ENCODE assay signal across 15 cellular contexts in the genomic region with DNA sequence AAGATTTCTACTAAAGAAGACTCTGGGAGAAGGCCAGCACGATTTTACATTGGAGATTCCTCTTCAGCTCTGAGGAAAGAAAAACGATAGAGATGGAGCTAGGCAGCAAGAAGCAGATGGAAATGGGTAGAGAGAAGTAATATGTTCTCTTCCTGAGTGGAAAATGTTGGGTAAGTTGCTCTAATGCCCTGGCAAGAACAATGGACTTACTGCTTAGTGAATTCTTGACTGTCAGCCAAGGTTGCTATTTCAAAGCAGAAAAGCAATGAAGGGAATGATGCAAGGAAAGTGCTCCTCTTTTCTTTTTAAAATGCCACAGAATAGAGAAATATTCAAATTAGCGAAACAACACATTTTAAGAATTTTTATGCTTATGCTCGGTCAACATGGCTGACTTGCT. TPM values are rescaled to one million over a fixed set of nuclear protein-coding genes. Genes with fewer than 3 reads are reported as not detected.
DNase-seq lines count a peak whose midpoint lies in the region; ATAC-seq and TF ChIP-seq lines count a peak whose summit lies in the region.
"Had no signal": no experiment of that assay in that cellular context is flagged by ENCODE, and none has a peak within 500 bp of the region (broad histone marks: within the 10 kb centered on the region; RNA-seq: fewer than 3 reads in every experiment).

No MANE protein-coding gene starts in this region.

- H3K27me3 ChIP-seq in GM23248 (replicated peaks; ENCODE audit: insufficient read depth) (no peaks in the 10 kb centered on the region), esophagus muscularis mucosa (no peaks in the 10 kb centered on the region), testis (no peaks in the 10 kb centered on the region), Caco-2 (replicated peaks; ENCODE audit: control insufficient read depth, insufficient read depth, low read length) (no peaks in the 10 kb centered on the region)
- H3K27me3 ChIP-seq: colonic mucosa had no signal

- H3K9me3 ChIP-seq in GM23248 (ENCODE audit: low read depth) (no peaks in the 10 kb centered on the region), esophagus muscularis mucosa (no peaks in the 10 kb centered on the region), testis (no peaks in the 10 kb centered on the region), Caco-2 (no peaks in the 10 kb centered on the region; the same call in none of the 2 replicates)
- H3K9me3 ChIP-seq: colonic mucosa, thoracic aorta had no signal

- DNase-seq in GM23248: peak; percentile 87
- peak; percentile 86 for DNase-seq in fibroblast of peridontal ligament (ENCODE audit: extremely low read depth)
- DNase-seq in pulmonary artery endothelial cell (ENCODE audit: low read depth, low spot score): peak; percentile 55
- no peak for DNase-seq in esophagus muscularis mucosa (ENCODE audit: extremely low spot score)
- no peak for DNase-seq in testis
- DNase-seq in Caco-2: no peak
- DNase-seq: activated CD8-positive, alpha-beta T cell treated with anti-CD3 and anti-CD28 coated beads, Interleukin-2, amount 10 ng/mL, durations not matched to agents 7 days and 5 days; activated naive CD4-positive, alpha-beta T cell; colonic mucosa; H9; NCI-H2081 treated with DMSO at 0.1 percent for 48 hours had no signal

- no peak for TF ChIP-seq POLR2A in esophagus muscularis mucosa (IDR thresholded peaks at IDR 0.05; ENCODE audit: low read depth)
- no peak for TF ChIP-seq POLR2A in testis (IDR thresholded peaks at IDR 0.05)

- WGBS in GM23248 (ENCODE audit: low coverage in 1 of 2, low lambda C conversion rate in 2 of 2, missing lambda C conversion rate in 2 of 2), 2 experiments: 31% methylated on average over 4 of the region's 4 CpGs
- WGBS in esophagus muscularis mucosa: 59% methylated on average over 4 of the region's 4 CpGs
- WGBS in testis, 2 donors: 63 to 74% methylated on average over 4 of the region's 4 CpGs

- no TSS peak for BruUV-seq in Caco-2 (replicated peaks; lab: Mats Ljungman, UMichigan)

- no peaks in the 10 kb centered on the region for H3K36me3 Mint-ChIP-seq in Caco-2 (ENCODE audit: insufficient read depth, unreplicated experiment)

- H3K9me2 ChIP-seq in GM23248 (ENCODE audit: insufficient read depth): no peaks in the 10 kb centered on the region

- no peaks in the 10 kb centered on the region for H3K27me3 Mint-ChIP-seq in Caco-2 (ENCODE audit: insufficient read depth, unreplicated experiment)

- H3K9ac ChIP-seq in GM23248: no peak overlapping the region

- H3K4me2 ChIP-seq in GM23248 (ENCODE audit: unreplicated experiment): peak overlapping the region; percentile 20

- ATAC-seq in SK-N-SH treated with all-trans-retinoic acid at 6 μM for 48 hours (peak; percentile 73), HG02885 (IDR thresholded peaks at IDR 0.05; ENCODE audit: poor library complexity, unreplicated experiment) (no peak)
- ATAC-seq: activated CD8-positive, alpha-beta T cell treated with anti-CD3 and anti-CD28 coated beads, Interleukin-2, amount 10 ng/mL, durations not matched to agents 7 days and 5 days; K562 had no signal

- TF ChIP-seq EP300 in esophagus muscularis mucosa (IDR thresholded peaks at IDR 0.05): no peak

- peaks cover 10% of the 10 kb centered on the region for H3F3A ChIP-seq in GM23248 (ENCODE audit: insufficient read depth)

- H3K4me1 Mint-ChIP-seq in Caco-2 (ENCODE audit: low read depth, unreplicated experiment): peaks cover 24% of the 10 kb centered on the region
- H3K4me1 Mint-ChIP-seq: H9 had no signal

- H2AFZ ChIP-seq in GM23248: peak overlapping the region; percentile 12; the same call in 1 of the 2 replicates

- no peak overlapping the region for H3K27ac Mint-ChIP-seq in Caco-2 (ENCODE audit: unreplicated experiment)
- H3K27ac Mint-ChIP-seq: activated CD8-positive, alpha-beta T cell treated with anti-CD3 and anti-CD28 coated beads, Interleukin-2, amount 10 ng/mL, durations not matched to agents 7 days and 5 days; H9 had no signal

- H3K27ac ChIP-seq in GM23248: peak overlapping the region; percentile 39
- peak overlapping the region in 1 of 4 donors; percentile 37 for H3K27ac ChIP-seq in esophagus muscularis mucosa (replicated peaks in 1 of 4)
- no peak overlapping the region for H3K27ac ChIP-seq in testis
- H3K27ac ChIP-seq: colonic mucosa, thoracic aorta had no signal

- CTCF ChIA-PET in Caco-2 (lab: Charles Lee): no interaction called here

- H3K4me3 ChIP-seq in GM23248 (0 out of 2 replicates have a peak overlapping the region, but pooled peaks have one; percentile 3), esophagus muscularis mucosa (no peak overlapping the region), testis (no peak overlapping the region), Caco-2 (ENCODE audit: low read depth, low read length) (no peak overlapping the region)
- H3K4me3 ChIP-seq: colonic mucosa, K562, thoracic aorta had no signal

- no peaks in the 10 kb centered on the region for H4K20me1 ChIP-seq in GM23248 (ENCODE audit: insufficient read depth)

- in situ Hi-C loops in GM23248 (cut with MboI): no loop called here

- H3K36me3 ChIP-seq in GM23248 (ENCODE audit: low read depth) (no peaks in the 10 kb centered on the region), esophagus muscularis mucosa (no peaks in the 10 kb centered on the region), testis (ENCODE audit: low read depth, missing control alignments) (no peaks in the 10 kb centered on the region), Caco-2 (ENCODE audit: control insufficient read depth, insufficient read depth, low read length) (no peaks in the 10 kb centered on the region)
- H3K36me3 ChIP-seq: colonic mucosa, thoracic aorta had no signal

- no peaks in the 10 kb centered on the region for H3K79me2 ChIP-seq in GM23248 (ENCODE audit: insufficient read depth)

- no peak for TF ChIP-seq CTCF in esophagus muscularis mucosa (IDR thresholded peaks at IDR 0.05)
- TF ChIP-seq CTCF in testis (IDR thresholded peaks at IDR 0.05): no peak
- no peak for TF ChIP-seq CTCF in Caco-2 (IDR thresholded peaks at IDR 0.05; ENCODE audit: insufficient read depth in 1 of 2, low read depth in 1 of 2, low read length in 1 of 2, severe bottlenecking in 1 of 2, unreplicated experiment in 1 of 2)

- peaks cover 14% of the 10 kb centered on the region for H3K9me3 Mint-ChIP-seq in Caco-2 (ENCODE audit: unreplicated experiment)

- H3K4me1 ChIP-seq in GM23248 (ENCODE audit: insufficient read depth) (peaks cover 17% of the 10 kb centered on the region), esophagus muscularis mucosa (peaks cover 0 to 10% (median 7%) of the 10 kb centered on the region in 4 donors), testis (no peaks in the 10 kb centered on the region), Caco-2 (peaks cover 15% of the 10 kb centered on the region)
- H3K4me1 ChIP-seq: colonic mucosa had no signal

- intact Hi-C loops in esophagus muscularis mucosa (cut with DNase I) (no loop called here), testis (cut with DNase I; ENCODE audit: low total_unique reads) (no loop called here), Caco-2 (cut with micrococcal nuclease; ENCODE audit: unreplicated experiment) (no loop called here)

- POLR2A ChIA-PET in Caco-2 (lab: Charles Lee): no interaction called here

- H3K4me3 Mint-ChIP-seq in Caco-2 (ENCODE audit: unreplicated experiment): no peak overlapping the region
- H3K4me3 Mint-ChIP-seq: activated CD8-positive, alpha-beta T cell treated with anti-CD3 and anti-CD28 coated beads, Interleukin-2, amount 10 ng/mL, durations not matched to agents 7 days and 5 days; H9 had no signal

TF ChIP-seq in SK-N-SH treated with all-trans-retinoic acid at 6 μM for 48 hours, 23 proteins besides CTCF, POLR2A, EP300 and RAD21:
- TF ChIP-seq TOX (CRISPR knock-in tag; IDR thresholded peaks at IDR 0.05; ENCODE audit: borderline replicate concordance): no peak
- TF ChIP-seq, protein P1, sequence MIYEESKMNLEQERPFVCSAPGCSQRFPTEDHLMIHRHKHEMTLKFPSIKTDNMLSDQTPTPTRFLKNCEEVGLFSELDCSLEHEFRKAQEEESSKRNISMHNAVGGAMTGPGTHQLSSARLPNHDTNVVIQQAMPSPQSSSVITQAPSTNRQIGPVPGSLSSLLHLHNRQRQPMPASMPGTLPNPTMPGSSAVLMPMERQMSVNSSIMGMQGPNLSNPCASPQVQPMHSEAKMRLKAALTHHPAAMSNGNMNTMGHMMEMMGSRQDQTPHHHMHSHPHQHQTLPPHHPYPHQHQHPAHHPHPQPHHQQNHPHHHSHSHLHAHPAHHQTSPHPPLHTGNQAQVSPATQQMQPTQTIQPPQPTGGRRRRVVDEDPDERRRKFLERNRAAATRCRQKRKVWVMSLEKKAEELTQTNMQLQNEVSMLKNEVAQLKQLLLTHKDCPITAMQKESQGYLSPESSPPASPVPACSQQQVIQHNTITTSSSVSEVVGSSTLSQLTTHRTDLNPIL (CRISPR knock-in tag; IDR thresholded peaks at IDR 0.05; ENCODE audit: low read depth): no peak
- no peak for TF ChIP-seq ARNTL (CRISPR knock-in tag; IDR thresholded peaks at IDR 0.05; ENCODE audit: borderline replicate concordance, low read depth)
- TF ChIP-seq ZFP30 (CRISPR knock-in tag; IDR thresholded peaks at IDR 0.05): no peak
- TF ChIP-seq ZNF565 (CRISPR knock-in tag; conservative IDR thresholded peaks at IDR 0.05; ENCODE audit: low read depth): no peak
- peak; percentile 73 for TF ChIP-seq ISL1 (CRISPR knock-in tag; IDR thresholded peaks at IDR 0.05)
- TF ChIP-seq SNAI2 (CRISPR knock-in tag; IDR thresholded peaks at IDR 0.05): no peak
- TF ChIP-seq, protein P2, sequence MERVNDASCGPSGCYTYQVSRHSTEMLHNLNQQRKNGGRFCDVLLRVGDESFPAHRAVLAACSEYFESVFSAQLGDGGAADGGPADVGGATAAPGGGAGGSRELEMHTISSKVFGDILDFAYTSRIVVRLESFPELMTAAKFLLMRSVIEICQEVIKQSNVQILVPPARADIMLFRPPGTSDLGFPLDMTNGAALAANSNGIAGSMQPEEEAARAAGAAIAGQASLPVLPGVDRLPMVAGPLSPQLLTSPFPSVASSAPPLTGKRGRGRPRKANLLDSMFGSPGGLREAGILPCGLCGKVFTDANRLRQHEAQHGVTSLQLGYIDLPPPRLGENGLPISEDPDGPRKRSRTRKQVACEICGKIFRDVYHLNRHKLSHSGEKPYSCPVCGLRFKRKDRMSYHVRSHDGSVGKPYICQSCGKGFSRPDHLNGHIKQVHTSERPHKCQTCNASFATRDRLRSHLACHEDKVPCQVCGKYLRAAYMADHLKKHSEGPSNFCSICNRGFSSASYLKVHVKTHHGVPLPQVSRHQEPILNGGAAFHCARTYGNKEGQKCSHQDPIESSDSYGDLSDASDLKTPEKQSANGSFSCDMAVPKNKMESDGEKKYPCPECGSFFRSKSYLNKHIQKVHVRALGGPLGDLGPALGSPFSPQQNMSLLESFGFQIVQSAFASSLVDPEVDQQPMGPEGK (CRISPR knock-in tag; IDR thresholded peaks at IDR 0.05; ENCODE audit: borderline replicate concordance): no peak

RNA-seq across cellular contexts. Expression of gene CWF19L2, which starts 38.4 kb away (rescaled TPM):
- 6.9 and 25.8 TPM in 2 replicates for total RNA-seq in GM23248 (2014; rRNA removed; shearing (Covaris generic))
- 3.4 and 3.5 TPM in 2 replicates for polyA plus RNA-seq in GM23248 (2016; fragmentation: Nextera tagmentation; extraction: Ambion mirVana)
- 9.5 and 17.1 TPM in 2 replicates for total RNA-seq in pulmonary artery endothelial cell
- 10 to 100 TPM; 14.4 to 34.5 (median 17.1) TPM for total RNA-seq in esophagus muscularis mucosa
- total RNA-seq in testis: 10 to 100 TPM; 22.9 to 26.0 TPM
- 3.7 TPM for polyA plus RNA-seq in testis (ENCODE audit: insufficient read depth, low read depth, low replicate concordance)
- total RNA-seq in Caco-2 (2022): 22.9 and 24.1 TPM in 2 replicates

Comparison
In these comparisons a context has a peak if more than half of its experiments do, and no peak if none do; other contexts are left out.
1. DNase-seq: peak in GM23248 (single experiment), fibroblast of peridontal ligament (single experiment) and pulmonary artery endothelial cell (single experiment); none in esophagus muscularis mucosa (single experiment), testis (single experiment) and Caco-2 (0 of 2).